In the genomic region with DNA sequence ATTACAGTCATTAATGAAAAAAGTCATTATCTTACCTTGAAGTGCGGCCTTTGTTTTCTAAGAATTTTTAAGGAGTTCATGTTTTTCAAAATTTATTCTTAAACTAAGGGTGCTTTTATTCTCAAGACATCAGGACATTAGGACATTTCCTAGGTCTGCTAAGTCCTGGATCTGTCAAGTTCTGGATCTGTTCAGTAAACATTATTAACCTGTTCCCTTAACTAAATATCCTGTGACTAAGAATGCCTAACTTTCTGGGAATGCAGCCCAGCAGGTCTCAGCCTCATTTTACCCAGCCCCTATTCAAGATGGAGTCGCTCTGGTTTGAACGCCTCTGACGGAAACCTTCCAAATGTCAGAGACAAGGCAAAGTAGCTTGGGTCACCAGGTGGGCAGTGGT, we compare ENCODE assay signal across 37 cellular contexts.
DNase-seq lines count a peak whose midpoint lies in the region; ATAC-seq, FAIRE-seq and TF ChIP-seq lines count a peak whose summit lies in the region.
"Had no signal": no experiment of that assay in that cellular context is flagged by ENCODE, and none has a peak within 500 bp of the region (broad histone marks: within the 10 kb centered on the region; RNA-seq: fewer than 3 reads in every experiment).

No MANE protein-coding gene starts in this region.

- no peaks in the 10 kb centered on the region for H3K9me2 ChIP-seq in PC-3 (replicated peaks; ENCODE audit: low read length)
- 0 out of 2 replicates have a peak, but pooled peaks cover 3% of the 10 kb centered on the region for H3K9me2 ChIP-seq in GM23338 (ENCODE audit: insufficient read depth)

- H2BK120ac ChIP-seq in mesenchymal stem cell (ENCODE audit: low read depth, low read length), result no peak overlapping the region

- ATAC-seq in PC-3 (peak; percentile 87), GM23338 (no peak)
- ATAC-seq: A549; CD8-positive, alpha-beta T cell had no signal

- CTCF ChIA-PET in PC-3 (lab: Charles Lee), result no interaction called here

- H3K14ac ChIP-seq in mesenchymal stem cell (ENCODE audit: low read length in 2 of 2), result no peak overlapping the region

- H3K9me3 ChIP-seq in PC-3 (ENCODE audit: low read length) (no peaks in the 10 kb centered on the region), mesenchymal stem cell (ENCODE audit: control insufficient read depth, low read length) (no peaks in the 10 kb centered on the region)
- H3K9me3 ChIP-seq: A549; BE2C; BLaER1; BLaER1 treated with 17β-estradiol and CSF1 and Interleukin-3, amounts not matched to agents 10 nM and 100 nM; Caco-2 had no signal

- no peak overlapping the region for H2BK5ac ChIP-seq in mesenchymal stem cell (ENCODE audit: low read depth, low read length, poor library complexity, severe bottlenecking)

- no peak overlapping the region for H2BK12ac ChIP-seq in mesenchymal stem cell (ENCODE audit: low read length in 2 of 2)

- peak overlapping the region; percentile 37 for H4K8ac ChIP-seq in mesenchymal stem cell (ENCODE audit: low read length)

- no peaks in the 10 kb centered on the region for H3K27me3 ChIP-seq in PC-3 (ENCODE audit: low read length)
- no peaks in the 10 kb centered on the region for H3K27me3 ChIP-seq in bronchial epithelial cell (ENCODE audit: control insufficient read depth, insufficient read depth, low read length)
- no peaks in the 10 kb centered on the region for H3K27me3 ChIP-seq in mesenchymal stem cell (ENCODE audit: control insufficient read depth in 1 of 2, insufficient read depth in 1 of 2, low read length in 2 of 2)
- no peaks in the 10 kb centered on the region for H3K27me3 ChIP-seq in GM23338 (ENCODE audit: insufficient read depth)
- H3K27me3 ChIP-seq: BLaER1; BLaER1 treated with 17β-estradiol and CSF1 and Interleukin-3, amounts not matched to agents 10 nM and 100 nM had no signal

- H3F3A ChIP-seq in PC-3 (ENCODE audit: low read length, unreplicated experiment) (no peaks in the 10 kb centered on the region), GM23338 (replicated peaks; ENCODE audit: low read depth) (no peaks in the 10 kb centered on the region)

- H3K27ac ChIP-seq in PC-3 (ENCODE audit: low read length), result no peak overlapping the region
- no peak overlapping the region for H3K27ac ChIP-seq in mesenchymal stem cell (ENCODE audit: low read length, poor library complexity, severe bottlenecking)
- no peak overlapping the region for H3K27ac ChIP-seq in GM23338 (ENCODE audit: low read depth)
- H3K27ac ChIP-seq: 22Rv1; A549; BLaER1; BLaER1 treated with 17β-estradiol and CSF1 and Interleukin-3, amounts not matched to agents 10 nM and 100 nM; C4-2B had no signal

- TF ChIP-seq CTCF in PC-3 (conservative IDR thresholded peaks at IDR 0.05; ENCODE audit: low read depth, low read length) (no peak), bronchial epithelial cell (IDR thresholded peaks at IDR 0.05; ENCODE audit: insufficient read depth, low read length, severe bottlenecking) (no peak), epithelial cell of esophagus (IDR thresholded peaks at IDR 0.05; ENCODE audit: insufficient read depth, low read depth, low read length, missing control alignments) (no peak), GM23338 (conservative IDR thresholded peaks at IDR 0.05; ENCODE audit: low read depth in 2 of 2) (no peak)

- no peak overlapping the region for H2BK15ac ChIP-seq in mesenchymal stem cell (ENCODE audit: low read depth, poor library complexity, severe bottlenecking)

- DNase-seq in PC-3, result peak; percentile 54
- peak; percentile 55 for DNase-seq in bronchial epithelial cell (ENCODE audit: low read depth)
- peak; percentile 20 for DNase-seq in epithelial cell of esophagus (ENCODE audit: low read depth)
- no peak for DNase-seq in mesenchymal stem cell
- DNase-seq in iPS-NIHi11 (ENCODE audit: low spot score), result no peak
- no peak for DNase-seq in NCI-H2081 (lab: John Stamatoyannopoulos, UW)
- no peak for DNase-seq in GM23338 (ENCODE audit: low spot score)
- DNase-seq in NCI-H226, result no peak
- DNase-seq: 8988T; ACHN; AML-193; BE2C; C1 segment of cervical spinal cord; Caco-2; Calu3; CD4-positive, alpha-beta memory T cell; CD4-positive, alpha-beta T cell; CD4-positive, CD25-positive, alpha-beta regulatory T cell; CD8-positive, alpha-beta memory T cell; CD8-positive, alpha-beta T cell; COR-L47; DMS 273 treated with DMSO at 0.1 percent for 48 hours; DMS153; DMS53; DMS79; DMS79 treated with DMSO at 0.1 percent for 48 hours; DND-41; EL had no signal

- H3K18ac ChIP-seq in mesenchymal stem cell (ENCODE audit: low read depth in 1 of 2, low read length in 2 of 2), result no peak overlapping the region

- peak overlapping the region; percentile 49 for H2AFZ ChIP-seq in PC-3 (ENCODE audit: low read length)
- H2AFZ ChIP-seq in mesenchymal stem cell (ENCODE audit: low read depth, low read length), result no peak overlapping the region
- no peak overlapping the region for H2AFZ ChIP-seq in GM23338

- peaks cover 14% of the 10 kb centered on the region for H3K4me1 ChIP-seq in PC-3 (ENCODE audit: insufficient read depth, low read length)
- H3K4me1 ChIP-seq in mesenchymal stem cell (ENCODE audit: control insufficient read depth, insufficient read depth, low read depth, low read length), result peaks cover 11% of the 10 kb centered on the region
- H3K4me1 ChIP-seq in GM23338 (ENCODE audit: insufficient read depth), result no peaks in the 10 kb centered on the region
- H3K4me1 ChIP-seq: A549, BE2C, BLaER1 had no signal

- H3K79me1 ChIP-seq in mesenchymal stem cell (replicated peaks; ENCODE audit: low read length, poor library complexity, severe bottlenecking), result peaks cover 11% of the 10 kb centered on the region

- no peaks in the 10 kb centered on the region for H3K9me3 Mint-ChIP-seq in GM23338
- H3K9me3 Mint-ChIP-seq: CD14-positive monocyte; CD4-positive, alpha-beta T cell; CD4-positive, CD25-positive, alpha-beta regulatory T cell; CD8-positive, alpha-beta memory T cell; CD8-positive, alpha-beta T cell had no signal

- POLR2A ChIA-PET in PC-3 (lab: Charles Lee; ENCODE audit: unreplicated experiment), result interaction anchor here (0.7 kb wide), 1 partner anchor 41 kb away, joined by 6 read pairs; no protein-coding TSS in a partner anchor

- no peak overlapping the region for H3K27ac Mint-ChIP-seq in GM23338
- H3K27ac Mint-ChIP-seq: B cell; CD14-positive monocyte; CD4-positive, alpha-beta memory T cell; CD4-positive, alpha-beta T cell; CD4-positive, CD25-positive, alpha-beta regulatory T cell; CD8-positive, alpha-beta memory T cell; CD8-positive, alpha-beta T cell had no signal

- H3K79me2 ChIP-seq in PC-3 (ENCODE audit: low read length) (no peaks in the 10 kb centered on the region), GM23338 (replicated peaks; ENCODE audit: insufficient read depth) (no peaks in the 10 kb centered on the region)

- H3K36me3 ChIP-seq in PC-3 (ENCODE audit: low read depth, low read length) (no peaks in the 10 kb centered on the region), bronchial epithelial cell (ENCODE audit: control insufficient read depth, insufficient read depth, low read length) (no peaks in the 10 kb centered on the region), mesenchymal stem cell (ENCODE audit: control insufficient read depth in 1 of 2, insufficient read depth in 2 of 2, low read depth in 1 of 2, low read length in 2 of 2) (peaks cover 33 to 87% of the 10 kb centered on the region in 2 experiments), GM23338 (ENCODE audit: insufficient read depth) (no peaks in the 10 kb centered on the region)
- H3K36me3 ChIP-seq: BE2C; BLaER1; BLaER1 treated with 17β-estradiol and CSF1 and Interleukin-3, amounts not matched to agents 10 nM and 100 nM had no signal

- H4K91ac ChIP-seq in mesenchymal stem cell (ENCODE audit: low read length), result peak overlapping the region; percentile 15

- H3K4me3 Mint-ChIP-seq in GM23338, result no peak overlapping the region
- H3K4me3 Mint-ChIP-seq: B cell; CD14-positive monocyte; CD4-positive, alpha-beta memory T cell; CD4-positive, alpha-beta T cell; CD4-positive, CD25-positive, alpha-beta regulatory T cell; CD8-positive, alpha-beta memory T cell; CD8-positive, alpha-beta T cell had no signal

- no peak overlapping the region for H3K4me3 ChIP-seq in PC-3 (ENCODE audit: low read length)
- no peak overlapping the region for H3K4me3 ChIP-seq in bronchial epithelial cell (ENCODE audit: low read depth, low read length)
- no peak overlapping the region for H3K4me3 ChIP-seq in epithelial cell of esophagus (ENCODE audit: low read length)
- no peak overlapping the region for H3K4me3 ChIP-seq in mesenchymal stem cell (ENCODE audit: insufficient read depth in 1 of 2, low read depth in 1 of 2, low read length in 2 of 2)
- H3K4me3 ChIP-seq in GM23338, result no peak overlapping the region
- H3K4me3 ChIP-seq: A549; BLaER1; BLaER1 treated with 17β-estradiol and CSF1 and Interleukin-3, amounts not matched to agents 10 nM and 100 nM had no signal

- H3K9ac ChIP-seq in PC-3 (ENCODE audit: low read length), result no peak overlapping the region
- no peak overlapping the region for H3K9ac ChIP-seq in mesenchymal stem cell (ENCODE audit: low read length)
- H3K9ac ChIP-seq: BLaER1; BLaER1 treated with 17β-estradiol and CSF1 and Interleukin-3, amounts not matched to agents 10 nM and 100 nM had no signal

- intact Hi-C loops in PC-3 (cut with micrococcal nuclease), result no loop called here

- H3K4me1 Mint-ChIP-seq in GM23338, result no peaks in the 10 kb centered on the region

- no peak for FAIRE-seq in bronchial epithelial cell (lab: Jason Lieb, UNC)
- FAIRE-seq: A204.1, A549, D721Med had no signal

- H3K36me3 Mint-ChIP-seq in GM23338 (ENCODE audit: low read depth), result no peaks in the 10 kb centered on the region
- H3K36me3 Mint-ChIP-seq: CD4-positive, alpha-beta memory T cell; CD4-positive, CD25-positive, alpha-beta regulatory T cell; CD8-positive, alpha-beta T cell had no signal

- H3K4ac ChIP-seq in mesenchymal stem cell (ENCODE audit: low read depth in 1 of 2, low read length in 2 of 2), result no peak overlapping the region

- H3K4me2 ChIP-seq in PC-3 (ENCODE audit: low read length), result peak overlapping the region; percentile 5; the same call in 1 of the 2 replicates
- no peak overlapping the region for H3K4me2 ChIP-seq in mesenchymal stem cell (ENCODE audit: low read length, poor library complexity, severe bottlenecking)
- no peak overlapping the region for H3K4me2 ChIP-seq in GM23338
- H3K4me2 ChIP-seq: A549; BLaER1; BLaER1 treated with 17β-estradiol and CSF1 and Interleukin-3, amounts not matched to agents 10 nM and 100 nM had no signal

- H4K20me1 ChIP-seq in PC-3 (ENCODE audit: low read length), result no peaks in the 10 kb centered on the region
- no peaks in the 10 kb centered on the region for H4K20me1 ChIP-seq in GM23338 (replicated peaks; ENCODE audit: insufficient read depth)
- H4K20me1 ChIP-seq: BLaER1; BLaER1 treated with 17β-estradiol and CSF1 and Interleukin-3, amounts not matched to agents 10 nM and 100 nM had no signal

- H2AK5ac ChIP-seq in mesenchymal stem cell (ENCODE audit: low read length, severe bottlenecking), result no peak overlapping the region

- no peak overlapping the region for H3K23ac ChIP-seq in mesenchymal stem cell (ENCODE audit: low read length in 2 of 2)

- WGBS in mesenchymal stem cell, result 100% methylated on average over 2 of the region's 4 CpGs

- H3K27me3 Mint-ChIP-seq in GM23338 (ENCODE audit: insufficient read depth, low read depth, poor library complexity), result no peaks in the 10 kb centered on the region
- H3K27me3 Mint-ChIP-seq: CD4-positive, alpha-beta T cell; CD8-positive, alpha-beta memory T cell had no signal

- BruUV-seq in PC-3 (replicated peaks; lab: Mats Ljungman, UMichigan), result no TSS peak

TF ChIP-seq in GM23338, 12 proteins besides CTCF, POLR2A, EP300 and RAD21 (continues in another document):
- TF ChIP-seq NANOG (IDR thresholded peaks at IDR 0.05; ENCODE audit: borderline replicate concordance), result no peak

Comparison
In these comparisons a context has a peak if more than half of its experiments do, and no peak if none do; other contexts are left out.
1. DNase-seq: peak in PC-3 (single experiment), bronchial epithelial cell (single experiment) and epithelial cell of esophagus (single experiment); none in mesenchymal stem cell (single experiment), iPS-NIHi11 (single experiment), NCI-H2081 (0 of 2), GM23338 (single experiment) and NCI-H226 (single experiment).